25 cellular contexts compared by ENCODE assay signal in genomic region chr3:137438561-137438960, GRCh38.
A peak's percentile ranks its signal among the peaks of the same experiment; 100 is the strongest.
DNase-seq lines count a peak whose midpoint lies in the region; ATAC-seq, FAIRE-seq and TF ChIP-seq lines count a peak whose summit lies in the region.
"Had no signal": no experiment of that assay in that cellular context is flagged by ENCODE, and none has a peak within 500 bp of the region (broad histone marks: within the 10 kb centered on the region; RNA-seq: fewer than 3 reads in every experiment).

No MANE protein-coding gene starts in this region.

- CTCF ChIA-PET in PC-3 (lab: Charles Lee) = no interaction called here

- H3K4me3 ChIP-seq in PC-3 (ENCODE audit: low read length) (no peak overlapping the region), bronchial epithelial cell (ENCODE audit: low read depth, low read length) (no peak overlapping the region), right atrium auricular region (no peak overlapping the region)
- H3K4me3 ChIP-seq: BLaER1, GM12878 had no signal

- no peak overlapping the region for H3K4me2 ChIP-seq in PC-3 (ENCODE audit: low read length)
- H3K4me2 ChIP-seq: BLaER1 had no signal

- TF ChIP-seq CTCF in PC-3 (conservative IDR thresholded peaks at IDR 0.05; ENCODE audit: low read depth, low read length) (no peak), bronchial epithelial cell (IDR thresholded peaks at IDR 0.05; ENCODE audit: insufficient read depth, low read length, severe bottlenecking) (no peak), right atrium auricular region (IDR thresholded peaks at IDR 0.05) (no peak)

- ATAC-seq in PC-3 = no peak
- no peak for ATAC-seq in HG03135 (IDR thresholded peaks at IDR 0.05; ENCODE audit: unreplicated experiment)
- ATAC-seq: GM12878 had no signal

- H3K9ac ChIP-seq in PC-3 (ENCODE audit: low read length) = no peak overlapping the region
- H3K9ac ChIP-seq: BLaER1 had no signal

- intact Hi-C loops in PC-3 (cut with micrococcal nuclease) = no loop called here

- H3K27me3 ChIP-seq in PC-3 (ENCODE audit: low read length) (no peaks in the 10 kb centered on the region), bronchial epithelial cell (ENCODE audit: control insufficient read depth, insufficient read depth, low read length) (no peaks in the 10 kb centered on the region), right atrium auricular region (no peaks in the 10 kb centered on the region)
- H3K27me3 ChIP-seq: BLaER1 had no signal

- no peaks in the 10 kb centered on the region for H3F3A ChIP-seq in PC-3 (ENCODE audit: low read length, unreplicated experiment)

- no peak overlapping the region for H2AFZ ChIP-seq in PC-3 (ENCODE audit: low read length)

- no peaks in the 10 kb centered on the region for H3K36me3 ChIP-seq in PC-3 (ENCODE audit: low read depth, low read length)
- H3K36me3 ChIP-seq in bronchial epithelial cell (ENCODE audit: control insufficient read depth, insufficient read depth, low read length) = no peaks in the 10 kb centered on the region
- H3K36me3 ChIP-seq in right atrium auricular region = no peaks in the 10 kb centered on the region
- H3K36me3 ChIP-seq: BLaER1 had no signal

- no TSS peak for BruUV-seq in PC-3 (replicated peaks; lab: Mats Ljungman, UMichigan)

- no peaks in the 10 kb centered on the region for H4K20me1 ChIP-seq in PC-3 (ENCODE audit: low read length)
- H4K20me1 ChIP-seq: BLaER1 had no signal

- H3K9me2 ChIP-seq in PC-3 (replicated peaks; ENCODE audit: low read length) = no peaks in the 10 kb centered on the region

- H3K4me1 ChIP-seq in PC-3 (ENCODE audit: insufficient read depth, low read length) = no peaks in the 10 kb centered on the region
- H3K4me1 ChIP-seq in right atrium auricular region = no peaks in the 10 kb centered on the region

- DNase-seq in PC-3 (peak; percentile 1), bronchial epithelial cell (ENCODE audit: low read depth) (peak; percentile 57), foreskin melanocyte (peak; percentile 68), right atrium auricular region (ENCODE audit: low spot score) (no peak)
- DNase-seq: 8988T; ACHN; AML-193; C1 segment of cervical spinal cord; CD4-positive, alpha-beta memory T cell; CD4-positive, CD25-positive, alpha-beta regulatory T cell; CD8-positive, alpha-beta memory T cell; COR-L47; DMS 273 treated with DMSO at 0.1 percent for 48 hours; DMS153; DMS53; DMS79; DND-41; EL; GDM1 had no signal

- H3K9me3 ChIP-seq in PC-3 (ENCODE audit: low read length) (no peaks in the 10 kb centered on the region), right atrium auricular region (no peaks in the 10 kb centered on the region)

- no peaks in the 10 kb centered on the region for H3K79me2 ChIP-seq in PC-3 (ENCODE audit: low read length)

- POLR2A ChIA-PET in PC-3 (lab: Charles Lee; ENCODE audit: unreplicated experiment) = no interaction called here

- H3K27ac ChIP-seq in PC-3 (ENCODE audit: low read length) (no peak overlapping the region), right atrium auricular region (no peak overlapping the region)
- H3K27ac ChIP-seq: BLaER1 had no signal

- FAIRE-seq in bronchial epithelial cell (lab: Jason Lieb, UNC) = no peak
- FAIRE-seq: A204.1, GM12878, GM12892, GM18507 had no signal
